In the genomic region with DNA sequence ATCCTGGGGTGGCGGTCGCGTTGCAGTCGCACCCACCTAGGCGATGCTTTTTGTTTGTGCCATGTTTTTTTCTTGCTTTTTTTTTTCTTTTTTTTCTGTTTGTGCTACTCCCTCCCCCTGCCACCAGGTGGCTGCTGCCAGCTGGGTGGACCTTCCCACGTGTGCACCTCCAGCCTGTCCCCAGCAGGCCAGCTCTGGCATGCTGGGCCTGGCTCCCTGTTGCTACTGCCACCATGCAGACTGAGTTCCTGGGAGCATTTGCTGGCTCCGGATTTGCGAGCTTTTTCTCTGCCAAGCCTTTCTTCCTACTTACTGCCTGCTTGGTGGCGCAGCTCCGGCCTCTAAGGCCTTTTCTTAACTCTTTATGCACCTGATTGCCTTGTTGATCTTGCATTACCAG, we compare ENCODE assay signal across 8 cellular contexts.
A peak's percentile ranks its signal among the peaks of the same experiment; 100 is the strongest.
DNase-seq lines count a peak whose midpoint lies in the region; ATAC-seq and TF ChIP-seq lines count a peak whose summit lies in the region.

No MANE protein-coding gene starts in this region.

- no peaks in the 10 kb centered on the region for H3K27me3 ChIP-seq in DND-41 (ENCODE audit: insufficient read depth, low read length, poor library complexity)

- intact Hi-C loops in activated CD4-positive, alpha-beta T cell treated with anti-CD3 and anti-CD28 coated beads, Interleukin-2, amount 10 ng/mL, durations not matched to agents 24 days and 14 days (cut with micrococcal nuclease) = no loop called here

- no peak overlapping the region for H3K4me3 Mint-ChIP-seq in type B pancreatic cell
- no peak overlapping the region for H3K4me3 Mint-ChIP-seq in activated CD4-positive, alpha-beta T cell treated with anti-CD3 and anti-CD28 coated beads, Interleukin-2, amount 10 ng/mL, durations not matched to agents 24 days and 14 days

- no peak overlapping the region for H3K4me3 ChIP-seq in DND-41 (ENCODE audit: low read depth in 1 of 2, low read length in 2 of 2)

- no peak overlapping the region for H3K9ac ChIP-seq in DND-41 (ENCODE audit: low read depth, low read length)

- H3K27me3 Mint-ChIP-seq in type B pancreatic cell = no peaks in the 10 kb centered on the region
- H3K27me3 Mint-ChIP-seq in activated CD4-positive, alpha-beta T cell treated with anti-CD3 and anti-CD28 coated beads, Interleukin-2, amount 10 ng/mL, durations not matched to agents 24 days and 14 days = no peaks in the 10 kb centered on the region

- DNase-seq in DND-41 (peak; percentile 9), GM19240 (ENCODE audit: insufficient read length, low spot score) (peak; percentile 1), RWPE1 (ENCODE audit: low spot score) (peak; percentile 56), germinal center (ENCODE audit: low spot score) (peak; percentile 70), type B pancreatic cell (ENCODE audit: extremely low spot score, unreplicated experiment) (no peak), HuH-7 (ENCODE audit: low spot score) (no peak)
- DNase-seq in activated CD4-positive, alpha-beta T cell treated with anti-CD3 and anti-CD28 coated beads, Interleukin-2, amount 10 ng/mL, durations not matched to agents 24 days and 14 days = no peak

- CTCF ChIA-PET in RWPE1 (lab: Yijun Ruan, JAX) = interaction anchor here (0.6 to 1.1 kb wide), 3 partner anchors 57 to 671 kb away, joined by 3 to 6 read pairs (median 3); no protein-coding TSS in a partner anchor

- no peaks in the 10 kb centered on the region for H3K4me1 ChIP-seq in DND-41 (ENCODE audit: insufficient read depth, low read length)

- H3K4me1 Mint-ChIP-seq in type B pancreatic cell (ENCODE audit: unreplicated experiment) = peaks cover 5% of the 10 kb centered on the region
- H3K4me1 Mint-ChIP-seq in activated CD4-positive, alpha-beta T cell treated with anti-CD3 and anti-CD28 coated beads, Interleukin-2, amount 10 ng/mL, durations not matched to agents 24 days and 14 days = no peaks in the 10 kb centered on the region

- ATAC-seq in DND-41 (ENCODE audit: insufficient read depth, low read depth) (peak; percentile 67; the same call in 2 of the 3 replicates), HG03103 (IDR thresholded peaks at IDR 0.05; ENCODE audit: low read depth, unreplicated experiment) (peak; percentile 96)

- H3K36me3 Mint-ChIP-seq in type B pancreatic cell = no peaks in the 10 kb centered on the region
- H3K36me3 Mint-ChIP-seq in activated CD4-positive, alpha-beta T cell treated with anti-CD3 and anti-CD28 coated beads, Interleukin-2, amount 10 ng/mL, durations not matched to agents 24 days and 14 days (ENCODE audit: low read depth) = no peaks in the 10 kb centered on the region

- no peak overlapping the region; the same call in 1 of the 2 replicates for H2AFZ ChIP-seq in DND-41 (ENCODE audit: low read depth, low read length)

- H3K9me3 ChIP-seq in DND-41 (ENCODE audit: insufficient read depth, low read length, severe bottlenecking) = no peaks in the 10 kb centered on the region

- no peaks in the 10 kb centered on the region for H3K9me3 Mint-ChIP-seq in type B pancreatic cell
- peaks cover 3% of the 10 kb centered on the region for H3K9me3 Mint-ChIP-seq in activated CD4-positive, alpha-beta T cell treated with anti-CD3 and anti-CD28 coated beads, Interleukin-2, amount 10 ng/mL, durations not matched to agents 24 days and 14 days

- H3K4me2 ChIP-seq in DND-41 (ENCODE audit: insufficient read depth, low read length) = no peak overlapping the region

- H4K20me1 ChIP-seq in DND-41 (ENCODE audit: insufficient read depth, low read length) = no peaks in the 10 kb centered on the region

- no peaks in the 10 kb centered on the region for H3K36me3 ChIP-seq in DND-41 (ENCODE audit: insufficient read depth, low read length)

- POLR2A ChIA-PET in RWPE1 (lab: Yijun Ruan, JAX; ENCODE audit: low non-redundant PET) = no interaction called here

- H3K27ac ChIP-seq in DND-41 (ENCODE audit: low read length) (no peak overlapping the region), RWPE1 (no peak overlapping the region)

- no peaks in the 10 kb centered on the region for H3K79me2 ChIP-seq in DND-41 (ENCODE audit: insufficient read depth, low read length)

- peak; percentile 47 for TF ChIP-seq CTCF in DND-41 (IDR thresholded peaks at IDR 0.05; ENCODE audit: borderline replicate concordance, extremely low read depth, low read length, poor library complexity, severe bottlenecking)
- TF ChIP-seq CTCF in RWPE1 (conservative IDR thresholded peaks at IDR 0.05; ENCODE audit: low read depth) = peak; percentile 32; the same call in 1 of the 2 replicates
- peak; percentile 74 for TF ChIP-seq CTCF in type B pancreatic cell (conservative IDR thresholded peaks at IDR 0.05)

- no peak overlapping the region for H3K27ac Mint-ChIP-seq in type B pancreatic cell
- H3K27ac Mint-ChIP-seq in activated CD4-positive, alpha-beta T cell treated with anti-CD3 and anti-CD28 coated beads, Interleukin-2, amount 10 ng/mL, durations not matched to agents 24 days and 14 days = no peak overlapping the region

Comparison
In these comparisons a context has a peak if more than half of its experiments do, and no peak if none do; other contexts are left out.
1. DNase-seq: peak in DND-41 (single experiment), GM19240 (single experiment), RWPE1 (single experiment) and germinal center (single experiment); none in type B pancreatic cell (single experiment), HuH-7 (single experiment) and activated CD4-positive, alpha-beta T cell treated with anti-CD3 and anti-CD28 coated beads, Interleukin-2, amount 10 ng/mL, durations not matched to agents 24 days and 14 days (single experiment).
2. Peak in every context shown above with its lines, with median percentiles within 50 percentile points of each other: CTCF ChIP-seq.